ENCODE assay signal across 11 cellular contexts in genomic region chr7:6536262-6536770, GRCh38. TPM values are rescaled to one million over a fixed set of nuclear protein-coding genes. Genes with fewer than 3 reads are reported as not detected.
A peak's percentile ranks its signal among the peaks of the same experiment; 100 is the strongest.
DNase-seq lines count a peak whose midpoint lies in the region; ATAC-seq and TF ChIP-seq lines count a peak whose summit lies in the region.
"Had no signal": no experiment of that assay in that cellular context is flagged by ENCODE, and none has a peak within 500 bp of the region (broad histone marks: within the 10 kb centered on the region; RNA-seq: fewer than 3 reads in every experiment).

No MANE protein-coding gene starts in this region.

- H2AFZ ChIP-seq in neural cell (ENCODE audit: low read depth, low read length), result no peak overlapping the region

- H3K4me3 ChIP-seq in BLaER1 treated with 17β-estradiol and CSF1 and Interleukin-3, amounts not matched to agents 10 nM and 100 nM, result peak overlapping the region; percentile 36 to 74 (median 62)
- H3K4me3 ChIP-seq in neural cell (ENCODE audit: low read length), result peak overlapping the region; percentile 56
- no peak overlapping the region for H3K4me3 ChIP-seq in ovary

- no peak for TF ChIP-seq POLR2A in ovary (IDR thresholded peaks at IDR 0.05)

- no peaks in the 10 kb centered on the region for H3K9me3 Mint-ChIP-seq in chondrocyte (ENCODE audit: low read depth)

- no peaks in the 10 kb centered on the region for H3K9me2 ChIP-seq in neural cell (ENCODE audit: insufficient read depth, low read length)

- H3K27me3 Mint-ChIP-seq in chondrocyte (ENCODE audit: low read depth), result peaks cover 22% of the 10 kb centered on the region

- intact Hi-C loops in ovary (cut with DNase I), result no loop called here

- WGBS in ovary, 3 donors, result 1 to 6% (median 2%) methylated on average over 13 to 40 of the region's 40 CpGs

- H3K79me2 ChIP-seq in neural cell (replicated peaks; ENCODE audit: insufficient read depth, low read length), result no peaks in the 10 kb centered on the region

- peak overlapping the region; percentile 89 to 99 (median 96) for H3K4me2 ChIP-seq in BLaER1 treated with 17β-estradiol and CSF1 and Interleukin-3, amounts not matched to agents 10 nM and 100 nM
- H3K4me2 ChIP-seq in neural cell (ENCODE audit: low read length), result no peak overlapping the region

- TF ChIP-seq RAD21 in Ishikawa (IDR thresholded peaks at IDR 0.05; ENCODE audit: low read depth) (no peak), neural cell (conservative IDR thresholded peaks at IDR 0.05) (no peak)

- H3K27ac Mint-ChIP-seq in chondrocyte (ENCODE audit: unreplicated experiment), result no peak overlapping the region

- H3F3A ChIP-seq in neural cell (ENCODE audit: insufficient read depth, low read length, poor library complexity, severe bottlenecking), result no peaks in the 10 kb centered on the region

- TF ChIP-seq CTCF in chondrocyte (IDR thresholded peaks at IDR 0.05), result no peak
- no peak for TF ChIP-seq CTCF in neural cell (IDR thresholded peaks at IDR 0.05; ENCODE audit: poor library complexity, severe bottlenecking)
- TF ChIP-seq CTCF in ovary (IDR thresholded peaks at IDR 0.05), result no peak

- H3K36me3 ChIP-seq in BLaER1 treated with 17β-estradiol and CSF1 and Interleukin-3, amounts not matched to agents 10 nM and 100 nM, result no peaks in the 10 kb centered on the region
- no peaks in the 10 kb centered on the region for H3K36me3 ChIP-seq in neural cell (ENCODE audit: insufficient read depth, low read length)
- H3K36me3 ChIP-seq in ovary, result no peaks in the 10 kb centered on the region

- H3K4me1 ChIP-seq in BLaER1 treated with 17β-estradiol and CSF1 and Interleukin-3, amounts not matched to agents 10 nM and 100 nM, result peaks cover 25 to 97% (median 86%) of the 10 kb centered on the region in 10 experiments
- H3K4me1 ChIP-seq in ovary (ENCODE audit: insufficient read depth), result no peaks in the 10 kb centered on the region

- peaks cover 0 to 26% (median 0%) of the 10 kb centered on the region in 11 experiments; a peak in 5 of 22 replicates for H4K20me1 ChIP-seq in BLaER1 treated with 17β-estradiol and CSF1 and Interleukin-3, amounts not matched to agents 10 nM and 100 nM
- H4K20me1 ChIP-seq in neural cell (ENCODE audit: insufficient read depth), result no peaks in the 10 kb centered on the region

- H3K27ac ChIP-seq in BLaER1 treated with 17β-estradiol and CSF1 and Interleukin-3, amounts not matched to agents 10 nM and 100 nM, result peak overlapping the region in 8 of 11 experiments; percentile 52 to 79 (median 62); a peak in 16 of 22 replicates
- no peak overlapping the region for H3K27ac ChIP-seq in neural cell (ENCODE audit: low read length)
- H3K27ac ChIP-seq in ovary, result no peak overlapping the region

- no peaks in the 10 kb centered on the region for H3K9me3 ChIP-seq in BLaER1 treated with 17β-estradiol and CSF1 and Interleukin-3, amounts not matched to agents 10 nM and 100 nM (replicated peaks in 1 of 11)
- no peaks in the 10 kb centered on the region for H3K9me3 ChIP-seq in neural cell (ENCODE audit: low read length)
- H3K9me3 ChIP-seq in ovary, result no peaks in the 10 kb centered on the region

- peak overlapping the region; percentile 5 to 75 (median 70); a peak in 21 of 22 replicates for H3K9ac ChIP-seq in BLaER1 treated with 17β-estradiol and CSF1 and Interleukin-3, amounts not matched to agents 10 nM and 100 nM
- H3K9ac ChIP-seq in neural cell (ENCODE audit: low read length), result no peak overlapping the region

- peaks cover 0 to 46% (median 0%) of the 10 kb centered on the region in 11 experiments; a peak in 5 of 22 replicates for H3K27me3 ChIP-seq in BLaER1 treated with 17β-estradiol and CSF1 and Interleukin-3, amounts not matched to agents 10 nM and 100 nM
- H3K27me3 ChIP-seq in neural cell (ENCODE audit: insufficient read depth, low read depth, low read length) (peaks cover 43% of the 10 kb centered on the region), ovary (no peaks in the 10 kb centered on the region)

- peaks cover under 1% of the 10 kb centered on the region for H3K4me1 Mint-ChIP-seq in chondrocyte (ENCODE audit: low read depth)

- ATAC-seq in HG03196 (IDR thresholded peaks at IDR 0.05; ENCODE audit: unreplicated experiment), result no peak
- ATAC-seq in GM21515 (IDR thresholded peaks at IDR 0.05; ENCODE audit: unreplicated experiment), result no peak
- no peak for ATAC-seq in GM19351 (IDR thresholded peaks at IDR 0.05; ENCODE audit: unreplicated experiment)
- ATAC-seq: HCT116 had no signal

- DNase-seq in chondrocyte (ENCODE audit: low spot score), result no peak
- no peak for DNase-seq in ovary
- DNase-seq: GDM1, MV-4-11 had no signal

- H3K36me3 Mint-ChIP-seq in chondrocyte (ENCODE audit: low read depth), result no peaks in the 10 kb centered on the region

- H3K4me3 Mint-ChIP-seq in chondrocyte (ENCODE audit: unreplicated experiment), result peak overlapping the region; percentile 47

- TF ChIP-seq EP300 in Ishikawa (IDR thresholded peaks at IDR 0.05; ENCODE audit: borderline replicate concordance), result no peak
- TF ChIP-seq EP300 in neural cell (conservative IDR thresholded peaks at IDR 0.05; ENCODE audit: poor library complexity, severe bottlenecking), result no peak
- no peak for TF ChIP-seq EP300 in ovary (IDR thresholded peaks at IDR 0.05)

TF ChIP-seq in Ishikawa, 13 proteins besides CTCF, POLR2A, EP300 and RAD21:
- TF ChIP-seq TEAD4 (IDR thresholded peaks at IDR 0.05) (no peak), ZBTB7A (IDR thresholded peaks at IDR 0.05; ENCODE audit: low read depth) (peak; percentile 75; the same call in 1 of the 2 replicates)

TF ChIP-seq in neural cell, 6 proteins besides CTCF, POLR2A, EP300 and RAD21:
- TF ChIP-seq EZH2 (IDR thresholded peaks at IDR 0.05; ENCODE audit: borderline replicate concordance, insufficient read depth, low read length, poor library complexity, severe bottlenecking), result no peak
- no peak for TF ChIP-seq MXI1 (conservative IDR thresholded peaks at IDR 0.05; ENCODE audit: poor library complexity, severe bottlenecking)
- no peak for TF ChIP-seq TAF1 (IDR thresholded peaks at IDR 0.05; ENCODE audit: low read depth)
- no peak for TF ChIP-seq REST (IDR thresholded peaks at IDR 0.05; ENCODE audit: borderline replicate concordance)
- no peak for TF ChIP-seq SMC3 (conservative IDR thresholded peaks at IDR 0.05; ENCODE audit: poor library complexity)
- TF ChIP-seq POLR2AphosphoS5 (IDR thresholded peaks at IDR 0.05), result no peak

RNA-seq across cellular contexts. Expression of gene GRID2IP, which starts 14.9 kb away (rescaled TPM):
- total RNA-seq in chondrocyte, result 0.15 to 0.20 TPM in 2 of 3 replicates, not detected in the other
- 0.32 TPM in 1 of 2 replicates, not detected in the other for polyA plus RNA-seq in neural cell
- 0.46 and 0.73 TPM in 2 replicates for polyA minus RNA-seq in neural cell
- under 1 TPM in 6 of 7 donors, not detected in 1; 0.34 to 0.51 (median 0.40) TPM for total RNA-seq in ovary
- polyA plus RNA-seq in ovary, result under 1 TPM; 0.07 to 0.15 TPM

RNA-seq across cellular contexts. Expression of gene ZDHHC4, which starts 40.9 kb away (rescaled TPM):
- 44.0 to 60.5 TPM (median 50.6 TPM) in 3 replicates for total RNA-seq in chondrocyte
- 52.2 and 55.9 TPM in 2 replicates for polyA plus RNA-seq in neural cell
- 35.5 and 39.7 TPM in 2 replicates for polyA minus RNA-seq in neural cell
- total RNA-seq in ovary, result 10 to 100 TPM; 35.9 to 57.9 (median 47.8) TPM
- 10 to 100 TPM; 42.4 to 92.0 TPM for polyA plus RNA-seq in ovary

RNA-seq across cellular contexts. Expression of gene KDELR2, which starts 52.4 kb away (rescaled TPM):
- total RNA-seq in chondrocyte, result 303 to 382 TPM (median 312 TPM) in 3 replicates
- 69.5 and 71.2 TPM in 2 replicates for polyA plus RNA-seq in neural cell
- polyA minus RNA-seq in neural cell, result 83.5 and 91.3 TPM in 2 replicates
- total RNA-seq in ovary, result 100 to 1,000 TPM in 2 of 7 donors, 10 to 100 TPM in 5; 55.3 to 151 (median 93.3) TPM
- 100 to 1,000 TPM in 1 of 2 donors, 10 to 100 TPM in 1; 70.9 to 157 TPM for polyA plus RNA-seq in ovary

RNA-seq across cellular contexts. Expression of gene INTS15, which starts 53.5 kb away (rescaled TPM):
- total RNA-seq in chondrocyte (30.0 to 32.5 TPM (median 31.3 TPM) in 3 replicates), ovary (10 to 100 TPM; 20.3 to 35.0 (median 30.4) TPM)
- polyA plus RNA-seq in neural cell (32.0 and 36.2 TPM in 2 replicates), ovary (10 to 100 TPM; 20.9 to 24.8 TPM)
- polyA minus RNA-seq in neural cell, result 34.5 and 47.0 TPM in 2 replicates

Comparison
In these comparisons a context has a peak if more than half of its experiments do, and no peak if none do; other contexts are left out.
1. H3K27ac ChIP-seq: peak in BLaER1 treated with 17β-estradiol and CSF1 and Interleukin-3, amounts not matched to agents 10 nM and 100 nM (8 of 11); none in neural cell (single experiment) and ovary (0 of 2).